8 cellular contexts compared by ENCODE assay signal in genomic region chr11:64918056-64918455, GRCh38. TPM values are rescaled to one million over a fixed set of nuclear protein-coding genes. Genes with fewer than 3 reads are reported as not detected.
DNase-seq lines count a peak whose midpoint lies in the region; ATAC-seq and TF ChIP-seq lines count a peak whose summit lies in the region.

No MANE protein-coding gene starts in this region.

- peak overlapping the region; percentile 98 for H3K27ac Mint-ChIP-seq in MCF 10A (ENCODE audit: low read depth, unreplicated experiment)

- no peaks in the 10 kb centered on the region for H3K27me3 Mint-ChIP-seq in MCF 10A (ENCODE audit: insufficient read depth, unreplicated experiment)

- no peak for ATAC-seq in right lobe of liver
- no peak for ATAC-seq in activated CD4-positive, CD25-positive, alpha-beta regulatory T cell treated with anti-CD3 and anti-CD28 coated beads, Interleukin-2, amount 50 U/mL, for 24 hours

- CTCF ChIA-PET in GM10248 (lab: Yijun Ruan, JAX) (interaction anchor here (0.9 to 1.4 kb wide), 3 partner anchors 8 to 30 kb away, joined by 3 to 4 read pairs (median 3); no protein-coding TSS in a partner anchor), MCF 10A (lab: Yijun Ruan, JAX) (interaction anchor here (0.6 to 4.6 kb wide), 11 partner anchors 9 to 208 kb away, joined by 3 to 16 read pairs (median 3); partner anchors contain the start of genes ARL2, BATF2 and SNX15)

- POLR2A ChIA-PET in GM10248 (lab: Yijun Ruan, JAX) (no interaction called here), MCF 10A (lab: Yijun Ruan, JAX) (interaction anchor here (0.7 to 4.2 kb wide), 19 partner anchors 19 to 732 kb away, joined by 3 to 27 read pairs (median 5); partner anchors contain the start of genes ARL2, BATF2, FAU and MEN1)

- in situ Hi-C loops in transverse colon (cut with MboI; ENCODE audit: low pct_ligation_motif_present in 1 of 4, low pct_unique_long_range_greater_than_20kb in 1 of 4, low sequenced_read_pairs in 3 of 4), result no loop called here

- TF ChIP-seq EP300 in transverse colon (IDR thresholded peaks at IDR 0.05; ENCODE audit: low read depth), result no peak

- intact Hi-C loops in MCF 10A (cut with micrococcal nuclease) (loop anchor here (5.0 to 10.0 kb wide), 2 partner anchors 109 to 197 kb away; partner anchors contain the start of genes SNX15, TM7SF2 and ZNHIT2), right lobe of liver (cut with DNase I) (no loop called here), transverse colon (cut with DNase I; ENCODE audit: low total_unique reads) (no loop called here)

- H3K9me3 Mint-ChIP-seq in MCF 10A (ENCODE audit: unreplicated experiment), result no peaks in the 10 kb centered on the region

- no peaks in the 10 kb centered on the region for H3K27me3 ChIP-seq in right lobe of liver
- H3K27me3 ChIP-seq in transverse colon, result no peaks in the 10 kb centered on the region

- no TSS peak for BruUV-seq in MCF 10A (replicated peaks; lab: Mats Ljungman, UMichigan)

- H3K4me1 ChIP-seq in right lobe of liver (peaks cover 0 to 14% (median 4%) of the 10 kb centered on the region in 4 donors), transverse colon (peaks cover 14 to 27% (median 24%) of the 10 kb centered on the region in 4 donors)

- H3K27ac ChIP-seq in right lobe of liver, result peak overlapping the region in 2 of 3 donors; percentile 52 to 57
- H3K27ac ChIP-seq in transverse colon, result peak overlapping the region; percentile 85 to 88 (median 87)

- H3K4me3 Mint-ChIP-seq in MCF 10A (ENCODE audit: unreplicated experiment), result peak overlapping the region; percentile 90

- H3K36me3 Mint-ChIP-seq in MCF 10A (ENCODE audit: insufficient read depth, unreplicated experiment), result peaks cover 14% of the 10 kb centered on the region

- no peak for DNase-seq in GM10248 (ENCODE audit: extremely low spot score)
- DNase-seq in NAMALWA (ENCODE audit: low spot score), result peak; percentile 77
- DNase-seq in MCF 10A (ENCODE audit: unreplicated experiment), result peak; percentile 34
- DNase-seq in right lobe of liver, result no peak
- DNase-seq in transverse colon, result no peak
- no peak for DNase-seq in NCI-H1694 (lab: John Stamatoyannopoulos, UW)
- DNase-seq in DMS79 (lab: John Stamatoyannopoulos, UW), result no peak

- no peaks in the 10 kb centered on the region for H3K9me3 ChIP-seq in right lobe of liver
- H3K9me3 ChIP-seq in transverse colon, result no peaks in the 10 kb centered on the region

- TF ChIP-seq CTCF in GM10248 (IDR thresholded peaks at IDR 0.05; ENCODE audit: control extremely low read depth, extremely low read depth, low read depth, missing control alignments), result peak; percentile 35
- TF ChIP-seq CTCF in MCF 10A (IDR thresholded peaks at IDR 0.05; ENCODE audit: unreplicated experiment), result no peak
- TF ChIP-seq CTCF in right lobe of liver (IDR thresholded peaks at IDR 0.05), result peak in 3 of 4 donors; percentile 19 to 31 (median 24)
- peak in 1 of 5 experiments; percentile 8 for TF ChIP-seq CTCF in transverse colon (IDR thresholded peaks at IDR 0.05)

- H3K36me3 ChIP-seq in right lobe of liver (peaks cover 0 to 14% (median 4%) of the 10 kb centered on the region in 4 donors), transverse colon (peaks cover 0 to 11% (median 1%) of the 10 kb centered on the region in 4 donors)

- H3K4me3 ChIP-seq in right lobe of liver (peak overlapping the region; percentile 32 to 91 (median 48)), transverse colon (peak overlapping the region in 2 of 4 donors; percentile 37 to 92)

- WGBS in right lobe of liver (ENCODE audit: insufficient coverage, low coverage, low lambda C conversion rate, missing lambda C conversion rate), result 12% methylated on average over 4 of the region's 4 CpGs
- 6 to 15% methylated on average over 3 to 4 of the region's 4 CpGs for WGBS in transverse colon (ENCODE audit: low coverage in 1 of 2), 2 donors

- H3K4me1 Mint-ChIP-seq in MCF 10A (ENCODE audit: insufficient read depth, unreplicated experiment), result peaks cover 6% of the 10 kb centered on the region

- TF ChIP-seq POLR2A in right lobe of liver (IDR thresholded peaks at IDR 0.05) (no peak), transverse colon (IDR thresholded peaks at IDR 0.05) (no peak)

RNA-seq across cellular contexts. Expression of gene ATG2A, which starts 1.0 kb away (rescaled TPM):
- total RNA-seq in MCF 10A (2022) (28.7 and 29.9 TPM in 2 replicates), right lobe of liver (10 to 100 TPM; 26.4 to 42.9 (median 32.2) TPM), transverse colon (10 to 100 TPM; 30.1 to 82.3 (median 46.4) TPM)

RNA-seq across cellular contexts. Expression of gene PPP2R5B, which starts 6.4 kb away (rescaled TPM):
- total RNA-seq in MCF 10A (2022), result 38.0 and 48.0 TPM in 2 replicates
- total RNA-seq in right lobe of liver, result 10 to 100 TPM in 1 of 6 experiments, 1 to 10 TPM in 5; 6.8 to 12.6 (median 8.9) TPM
- 10 to 100 TPM; 16.7 to 38.1 (median 26.8) TPM for total RNA-seq in transverse colon

RNA-seq across cellular contexts. Expression of gene GPHA2, which starts 17.6 kb away (rescaled TPM):
- total RNA-seq in MCF 10A (2022) (not detected in 2 replicates), right lobe of liver (under 1 TPM in 1 of 6 experiments, not detected in 5; 0.46 TPM), transverse colon (1 to 10 TPM in 1 of 4 donors, not detected in 3; 6.0 TPM)

RNA-seq across cellular contexts. Expression of gene EHD1, which starts 39.6 kb away (rescaled TPM):
- total RNA-seq in MCF 10A (2022) (67.9 and 80.6 TPM in 2 replicates), right lobe of liver (10 to 100 TPM; 18.8 to 36.1 (median 26.3) TPM), transverse colon (100 to 1,000 TPM in 2 of 4 donors, 10 to 100 TPM in 2; 67.9 to 202 (median 116) TPM)

RNA-seq across cellular contexts. Expression of gene MAJIN, which starts 53.9 kb away (rescaled TPM):
- total RNA-seq in MCF 10A (2022) (not detected in 2 replicates), right lobe of liver (under 1 TPM in 2 of 6 experiments, not detected in 4; 0.33 to 0.86 TPM), transverse colon (not detected)

Comparison
In these comparisons a context has a peak if more than half of its experiments do, and no peak if none do; other contexts are left out.
1. DNase-seq: peak in NAMALWA (single experiment) and MCF 10A (single experiment); none in GM10248 (single experiment), right lobe of liver (0 of 3), transverse colon (single experiment), NCI-H1694 (single experiment) and DMS79 (single experiment).